In genomic region chr1:222097646-222098045, GRCh38 we compare ENCODE assay signal across 1 cellular context.
TF ChIP-seq lines count a peak whose summit lies in the region.

No MANE protein-coding gene starts in this region.

TF ChIP-seq in HepG2, 621 proteins besides CTCF, POLR2A, EP300 and RAD21 (continued from another document):
- TF ChIP-seq ZBTB4 (CRISPR knock-in tag; IDR thresholded peaks at IDR 0.05; ENCODE audit: borderline replicate concordance): no peak
- no peak for TF ChIP-seq ZNF547 (CRISPR knock-in tag; IDR thresholded peaks at IDR 0.05)
- TF ChIP-seq ZBTB14 (CRISPR knock-in tag; IDR thresholded peaks at IDR 0.05): no peak
- no peak for TF ChIP-seq JUNB (CRISPR knock-in tag; IDR thresholded peaks at IDR 0.05; ENCODE audit: borderline replicate concordance)
- no peak for TF ChIP-seq FOXO1 (CRISPR knock-in tag; IDR thresholded peaks at IDR 0.05)
- no peak for TF ChIP-seq ZBTB2 (CRISPR knock-in tag; IDR thresholded peaks at IDR 0.05; ENCODE audit: low read depth)
- no peak for TF ChIP-seq ZBTB40 (IDR thresholded peaks at IDR 0.05)
- no peak for TF ChIP-seq ZBTB40 (CRISPR knock-in tag; IDR thresholded peaks at IDR 0.05)
- TF ChIP-seq DDIT3 (CRISPR knock-in tag; IDR thresholded peaks at IDR 0.05): no peak
TF ChIP-seq in HepG2: peak in this region for 0.
